9 cellular contexts compared by ENCODE assay signal in genomic region chr10:32402499-32402898, GRCh38.
"Had no signal": no experiment of that assay in that cellular context is flagged by ENCODE, and none has a peak within 500 bp of the region (broad histone marks: within the 10 kb centered on the region; RNA-seq: fewer than 3 reads in every experiment).

No MANE protein-coding gene starts in this region.

- DNase-seq: GM23248, GOT3, H7, HFFc6, IMR-90 had no signal

- H3K9ac ChIP-seq: GM23248 had no signal

- H3K9me3 Mint-ChIP-seq: HFFc6 had no signal

- H3K4me3 Mint-ChIP-seq: HFFc6 had no signal

- H3K9me3 ChIP-seq: HAP-1 had no signal

- ATAC-seq: HCT116 had no signal

- H3K4me3 ChIP-seq: GM23248, HAP-1, K562 had no signal

- H3K36me3 ChIP-seq: HAP-1 had no signal

- FAIRE-seq: K562 had no signal

- H3K27ac ChIP-seq: GM23248, HL-60 had no signal

- H2AFZ ChIP-seq: GM23248 had no signal

- H3K4me1 ChIP-seq: HAP-1 had no signal

- H3K27ac Mint-ChIP-seq: HFFc6 had no signal
